In genomic region chr11:33696411-33696810, GRCh38 we compare ENCODE assay signal across 22 cellular contexts. TPM values are rescaled to one million over a fixed set of nuclear protein-coding genes. Genes with fewer than 3 reads are reported as not detected.
A peak's percentile ranks its signal among the peaks of the same experiment; 100 is the strongest.
DNase-seq lines count a peak whose midpoint lies in the region; ATAC-seq lines count a peak whose summit lies in the region.
"Had no signal": no experiment of that assay in that cellular context is flagged by ENCODE, and none has a peak within 500 bp of the region (broad histone marks: within the 10 kb centered on the region; RNA-seq: fewer than 3 reads in every experiment).

No MANE protein-coding gene starts in this region.

- H3K9me3 Mint-ChIP-seq in activated T-helper 17 cell treated with anti-CD3 and anti-CD28 coated beads, Interleukin-2, amount 50 U/mL, for 72 hours = no peaks in the 10 kb centered on the region
- H3K9me3 Mint-ChIP-seq: activated naive CD8-positive, alpha-beta T cell treated with anti-CD3 and anti-CD28 coated beads for 36 hours; activated T-helper 2 cell treated with anti-CD3 and anti-CD28 coated beads, Interferon-gamma antibody, Interleukin-2, Interleukin-4, amounts not matched to agents 10 μg/mL and 5 μg/mL and 100 μg/mL, durations not matched to agents 14 hours and 24 hours and 36 hours; memory B cell; stimulated activated naive CD8-positive, alpha-beta T cell treated with anti-CD3 and anti-CD28 coated beads, Interleukin-15, Interleukin-2, amounts not matched to agents 100 ng/mL and 50 ng/mL, for 24 hours had no signal

- H3K27me3 Mint-ChIP-seq in activated T-helper 17 cell treated with anti-CD3 and anti-CD28 coated beads, Interleukin-2, amount 50 U/mL, for 72 hours = peaks cover 22% of the 10 kb centered on the region

- DNase-seq in DMS 273 (lab: John Stamatoyannopoulos, UW; ENCODE audit: unreplicated experiment) (peak; percentile 22), DMS 273 treated with DMSO at 0.1 percent for 48 hours (lab: John Stamatoyannopoulos, UW) (no peak), RPMI8226 (peak; percentile 26), NCI-H2227 treated with DMSO at 0.1 percent for 48 hours (lab: John Stamatoyannopoulos, UW) (no peak), NCI-H128 (lab: John Stamatoyannopoulos, UW; ENCODE audit: unreplicated experiment) (no peak)
- DNase-seq: activated CD4-positive, alpha-beta T cell treated with anti-CD3 and anti-CD28 coated beads for 48 hours; activated CD8-positive, alpha-beta memory T cell treated with anti-CD3 and anti-CD28 coated beads, Interleukin-2, amount 50 U/mL, for 4 hours; activated naive CD8-positive, alpha-beta T cell treated with anti-CD3 and anti-CD28 coated beads for 36 hours; AML-193; erythroblast; GOT3; PC-3; right cardiac atrium; stimulated activated CD4-positive, alpha-beta T cell treated with anti-CD3 and anti-CD28 coated beads, Interleukin-12 subunit alpha, Interleukin-12 subunit beta, amount 100 ng/mL, for 4 hours; stimulated activated CD4-positive, alpha-beta T cell treated with anti-CD3 and anti-CD28 coated beads, Interleukin-4, amount 100 ng/mL, for 4 hours had no signal

- H3K27ac Mint-ChIP-seq in activated T-helper 17 cell treated with anti-CD3 and anti-CD28 coated beads, Interleukin-2, amount 50 U/mL, for 72 hours = no peak overlapping the region
- H3K27ac Mint-ChIP-seq: activated naive CD8-positive, alpha-beta T cell treated with anti-CD3 and anti-CD28 coated beads for 36 hours; activated T-helper 2 cell treated with anti-CD3 and anti-CD28 coated beads, Interferon-gamma antibody, Interleukin-2, Interleukin-4, amounts not matched to agents 10 μg/mL and 5 μg/mL and 100 μg/mL, durations not matched to agents 14 hours and 24 hours and 36 hours; memory B cell; stimulated activated naive CD8-positive, alpha-beta T cell treated with anti-CD3 and anti-CD28 coated beads, Interleukin-15, Interleukin-2, amounts not matched to agents 100 ng/mL and 50 ng/mL, for 24 hours had no signal

- H3K4me3 Mint-ChIP-seq in activated T-helper 17 cell treated with anti-CD3 and anti-CD28 coated beads, Interleukin-2, amount 50 U/mL, for 72 hours = no peak overlapping the region
- H3K4me3 Mint-ChIP-seq: activated naive CD8-positive, alpha-beta T cell treated with anti-CD3 and anti-CD28 coated beads for 36 hours; memory B cell; stimulated activated naive CD8-positive, alpha-beta T cell treated with anti-CD3 and anti-CD28 coated beads, Interleukin-15, Interleukin-2, amounts not matched to agents 100 ng/mL and 50 ng/mL, for 24 hours had no signal

- H3K27ac ChIP-seq in skin epidermis = peak overlapping the region in 15 of 21 experiments; percentile 15 to 87 (median 53)
- H3K27ac ChIP-seq: 22Rv1 had no signal

- H3K4me1 Mint-ChIP-seq in activated T-helper 17 cell treated with anti-CD3 and anti-CD28 coated beads, Interleukin-2, amount 50 U/mL, for 72 hours = peaks cover 4% of the 10 kb centered on the region

- no peaks in the 10 kb centered on the region for H3K36me3 Mint-ChIP-seq in activated T-helper 17 cell treated with anti-CD3 and anti-CD28 coated beads, Interleukin-2, amount 50 U/mL, for 72 hours (ENCODE audit: low read depth)
- H3K36me3 Mint-ChIP-seq: activated naive CD8-positive, alpha-beta T cell treated with anti-CD3 and anti-CD28 coated beads for 36 hours; memory B cell had no signal

- peak; percentile 57 for ATAC-seq in esophagus mucosa
- ATAC-seq in activated T-helper 17 cell treated with anti-CD3 and anti-CD28 coated beads, Interleukin-2, amount 50 U/mL, for 72 hours (replicated peaks) = no peak
- ATAC-seq: PC-3, right cardiac atrium had no signal

- H3K4me3 ChIP-seq in skin epidermis = no peak overlapping the region

RNA-seq across cellular contexts. Expression of gene C11orf91, which starts 4.2 kb away (rescaled TPM):
- 1.1 TPM for total RNA-seq in esophagus mucosa
- not detected for total RNA-seq in activated T-helper 17 cell treated with anti-CD3 and anti-CD28 coated beads, Interleukin-2, amount 50 U/mL, for 72 hours
- total RNA-seq: activated T-helper 2 cell treated with anti-CD3 and anti-CD28 coated beads, Interferon-gamma antibody, Interleukin-2, Interleukin-4, amounts not matched to agents 10 μg/mL and 5 μg/mL and 100 μg/mL, durations not matched to agents 14 hours and 24 hours and 36 hours; PC-3 had no signal

RNA-seq across cellular contexts. Expression of gene CD59, which starts 39.8 kb away (rescaled TPM):
- total RNA-seq in esophagus mucosa = 319 TPM
- 100 to 1,000 TPM in 1 of 2 donors, 10 to 100 TPM in 1; 78.1 to 147 TPM for total RNA-seq in activated T-helper 17 cell treated with anti-CD3 and anti-CD28 coated beads, Interleukin-2, amount 50 U/mL, for 72 hours

Comparison
In these comparisons a context has a peak if more than half of its experiments do, and no peak if none do; other contexts are left out.
1. DNase-seq: peak in DMS 273 (single experiment) and RPMI8226 (single experiment); none in DMS 273 treated with DMSO at 0.1 percent for 48 hours (single experiment), NCI-H2227 treated with DMSO at 0.1 percent for 48 hours (single experiment) and NCI-H128 (single experiment).